10 cellular contexts compared by ENCODE assay signal in genomic region chr6:121319112-121319553, GRCh38. TPM values are rescaled to one million over a fixed set of nuclear protein-coding genes. Genes with fewer than 3 reads are reported as not detected.
DNase-seq lines count a peak whose midpoint lies in the region; ATAC-seq and TF ChIP-seq lines count a peak whose summit lies in the region.
"Had no signal": no experiment of that assay in that cellular context is flagged by ENCODE, and none has a peak within 500 bp of the region (broad histone marks: within the 10 kb centered on the region; RNA-seq: fewer than 3 reads in every experiment).

No MANE protein-coding gene starts in this region.

- POLR2A ChIA-PET in activated CD8-positive, alpha-beta T cell treated with anti-CD3 and anti-CD28 coated beads for 36 hours (lab: Charles Lee), result no interaction called here
- POLR2A ChIA-PET in activated CD8-positive, alpha-beta T cell treated with anti-CD3 and anti-CD28 coated beads, Interleukin-2, amount 10 ng/mL, durations not matched to agents 7 days and 5 days (lab: Charles Lee), result no interaction called here

- DNase-seq in activated CD8-positive, alpha-beta T cell treated with anti-CD3 and anti-CD28 coated beads for 36 hours, result no peak
- no peak for DNase-seq in activated CD8-positive, alpha-beta T cell treated with anti-CD3 and anti-CD28 coated beads, Interleukin-2, amount 10 ng/mL, durations not matched to agents 7 days and 5 days
- DNase-seq in astrocyte of the hippocampus (ENCODE audit: low read depth, low spot score) (peak; percentile 28), iris pigment epithelial cell (ENCODE audit: low read depth) (peak; percentile 33), uterus (no peak), T-helper 17 cell (no peak)
- DNase-seq: stimulated activated CD8-positive, alpha-beta memory T cell treated with anti-CD3 and anti-CD28 coated beads, Interleukin-4, amount 100 ng/mL, for 48 hours had no signal

- peaks cover 3% of the 10 kb centered on the region for H3K36me3 Mint-ChIP-seq in activated CD8-positive, alpha-beta T cell treated with anti-CD3 and anti-CD28 coated beads for 36 hours (ENCODE audit: low read depth)
- peaks cover 7% of the 10 kb centered on the region for H3K36me3 Mint-ChIP-seq in activated CD8-positive, alpha-beta T cell treated with anti-CD3 and anti-CD28 coated beads, Interleukin-2, amount 10 ng/mL, durations not matched to agents 7 days and 5 days (ENCODE audit: low read depth)
- H3K36me3 Mint-ChIP-seq in T-helper 17 cell (ENCODE audit: low read depth), result peaks cover 15% of the 10 kb centered on the region

- H3K27ac ChIP-seq in uterus, result no peak overlapping the region
- H3K27ac ChIP-seq: BLaER1 treated with 17β-estradiol and CSF1 and Interleukin-3, amounts not matched to agents 10 nM and 100 nM had no signal

- H3K9me3 ChIP-seq in uterus, result no peaks in the 10 kb centered on the region
- no peaks in the 10 kb centered on the region for H3K9me3 ChIP-seq in T-helper 17 cell (ENCODE audit: control insufficient read depth, low read length, poor library complexity, severe bottlenecking)
- H3K9me3 ChIP-seq: BLaER1 treated with 17β-estradiol and CSF1 and Interleukin-3, amounts not matched to agents 10 nM and 100 nM had no signal

- no peaks in the 10 kb centered on the region for H3K27me3 Mint-ChIP-seq in activated CD8-positive, alpha-beta T cell treated with anti-CD3 and anti-CD28 coated beads for 36 hours
- H3K27me3 Mint-ChIP-seq in activated CD8-positive, alpha-beta T cell treated with anti-CD3 and anti-CD28 coated beads, Interleukin-2, amount 10 ng/mL, durations not matched to agents 7 days and 5 days (ENCODE audit: low read depth), result no peaks in the 10 kb centered on the region
- no peaks in the 10 kb centered on the region for H3K27me3 Mint-ChIP-seq in T-helper 17 cell

- no peak overlapping the region for H3K4me3 ChIP-seq in uterus
- H3K4me3 ChIP-seq: BLaER1 treated with 17β-estradiol and CSF1 and Interleukin-3, amounts not matched to agents 10 nM and 100 nM had no signal

- H3K4me3 Mint-ChIP-seq in activated CD8-positive, alpha-beta T cell treated with anti-CD3 and anti-CD28 coated beads for 36 hours, result no peak overlapping the region
- H3K4me3 Mint-ChIP-seq in activated CD8-positive, alpha-beta T cell treated with anti-CD3 and anti-CD28 coated beads, Interleukin-2, amount 10 ng/mL, durations not matched to agents 7 days and 5 days, result no peak overlapping the region
- H3K4me3 Mint-ChIP-seq in T-helper 17 cell, result no peak overlapping the region

- H3K27ac Mint-ChIP-seq in activated CD8-positive, alpha-beta T cell treated with anti-CD3 and anti-CD28 coated beads for 36 hours, result no peak overlapping the region
- H3K27ac Mint-ChIP-seq in activated CD8-positive, alpha-beta T cell treated with anti-CD3 and anti-CD28 coated beads, Interleukin-2, amount 10 ng/mL, durations not matched to agents 7 days and 5 days, result no peak overlapping the region
- H3K27ac Mint-ChIP-seq in T-helper 17 cell, result no peak overlapping the region

- no peaks in the 10 kb centered on the region for H3K36me3 ChIP-seq in uterus

- H3K27me3 ChIP-seq in uterus, result no peaks in the 10 kb centered on the region
- H3K27me3 ChIP-seq: BLaER1 treated with 17β-estradiol and CSF1 and Interleukin-3, amounts not matched to agents 10 nM and 100 nM had no signal

- H3K9me3 Mint-ChIP-seq in activated CD8-positive, alpha-beta T cell treated with anti-CD3 and anti-CD28 coated beads for 36 hours, result no peaks in the 10 kb centered on the region
- no peaks in the 10 kb centered on the region for H3K9me3 Mint-ChIP-seq in activated CD8-positive, alpha-beta T cell treated with anti-CD3 and anti-CD28 coated beads, Interleukin-2, amount 10 ng/mL, durations not matched to agents 7 days and 5 days (ENCODE audit: insufficient read depth)

- peak; percentile 30 for TF ChIP-seq CTCF in activated CD8-positive, alpha-beta T cell treated with anti-CD3 and anti-CD28 coated beads for 36 hours (IDR thresholded peaks at IDR 0.05)
- peak; percentile 25 to 45 (median 34) for TF ChIP-seq CTCF in uterus (IDR thresholded peaks at IDR 0.05)

- intact Hi-C loops in activated CD8-positive, alpha-beta T cell treated with anti-CD3 and anti-CD28 coated beads for 36 hours (cut with micrococcal nuclease), result no loop called here
- intact Hi-C loops in uterus (cut with DNase I; ENCODE audit: low total_unique reads), result no loop called here

- TF ChIP-seq POLR2A in uterus (IDR thresholded peaks at IDR 0.05), result no peak

- CTCF ChIA-PET in activated CD8-positive, alpha-beta T cell treated with anti-CD3 and anti-CD28 coated beads for 36 hours (lab: Charles Lee), result interaction anchor here (0.5 to 2.8 kb wide), 5 partner anchors 10 to 26 kb away, joined by 3 to 15 read pairs (median 6); partner anchors contain the start of gene TBC1D32
- CTCF ChIA-PET in activated CD8-positive, alpha-beta T cell treated with anti-CD3 and anti-CD28 coated beads, Interleukin-2, amount 10 ng/mL, durations not matched to agents 7 days and 5 days (lab: Charles Lee), result interaction anchor here (0.8 to 1.1 kb wide), 2 partner anchors 9 to 40 kb away, joined by 3 to 4 read pairs; no protein-coding TSS in a partner anchor

- no peaks in the 10 kb centered on the region for H3K4me1 ChIP-seq in uterus
- H3K4me1 ChIP-seq: BLaER1 treated with 17β-estradiol and CSF1 and Interleukin-3, amounts not matched to agents 10 nM and 100 nM had no signal

- ATAC-seq in activated CD8-positive, alpha-beta T cell treated with anti-CD3 and anti-CD28 coated beads for 36 hours, result no peak
- no peak for ATAC-seq in activated CD8-positive, alpha-beta T cell treated with anti-CD3 and anti-CD28 coated beads, Interleukin-2, amount 10 ng/mL, durations not matched to agents 7 days and 5 days
- ATAC-seq in T-helper 17 cell, result no peak
- ATAC-seq in GM21381 (IDR thresholded peaks at IDR 0.05; ENCODE audit: unreplicated experiment), result no peak
- no peak for ATAC-seq in HG02642 (IDR thresholded peaks at IDR 0.05; ENCODE audit: poor library complexity, unreplicated experiment)

- H3K4me1 Mint-ChIP-seq in activated CD8-positive, alpha-beta T cell treated with anti-CD3 and anti-CD28 coated beads for 36 hours (ENCODE audit: low read depth), result peaks cover 8% of the 10 kb centered on the region
- H3K4me1 Mint-ChIP-seq in activated CD8-positive, alpha-beta T cell treated with anti-CD3 and anti-CD28 coated beads, Interleukin-2, amount 10 ng/mL, durations not matched to agents 7 days and 5 days (ENCODE audit: low read depth), result no peaks in the 10 kb centered on the region
- peaks cover 16% of the 10 kb centered on the region for H3K4me1 Mint-ChIP-seq in T-helper 17 cell

RNA-seq across cellular contexts. Expression of gene TBC1D32, which starts 15.1 kb away (rescaled TPM):
- total RNA-seq in activated CD8-positive, alpha-beta T cell treated with anti-CD3 and anti-CD28 coated beads for 36 hours, result 10 to 100 TPM in 1 of 2 experiments, 1 to 10 TPM in 1; 8.1 to 10.4 TPM
- total RNA-seq in activated CD8-positive, alpha-beta T cell treated with anti-CD3 and anti-CD28 coated beads, Interleukin-2, amount 10 ng/mL, durations not matched to agents 7 days and 5 days, result 10 to 100 TPM in 1 of 2 experiments, 1 to 10 TPM in 1; 9.5 to 11.4 TPM
- total RNA-seq in uterus, result 10 to 100 TPM in 2 of 4 donors, 1 to 10 TPM in 2; 2.1 to 73.0 (median 10.1) TPM
- 1 to 10 TPM; 8.6 to 9.4 TPM for total RNA-seq in T-helper 17 cell

Comparison
In these comparisons a context has a peak if more than half of its experiments do, and no peak if none do; other contexts are left out.
1. DNase-seq: peak in astrocyte of the hippocampus (single experiment) and iris pigment epithelial cell (single experiment); none in activated CD8-positive, alpha-beta T cell treated with anti-CD3 and anti-CD28 coated beads for 36 hours (single experiment), activated CD8-positive, alpha-beta T cell treated with anti-CD3 and anti-CD28 coated beads, Interleukin-2, amount 10 ng/mL, durations not matched to agents 7 days and 5 days (single experiment), uterus (0 of 2) and T-helper 17 cell (0 of 3).